In the genomic region with DNA sequence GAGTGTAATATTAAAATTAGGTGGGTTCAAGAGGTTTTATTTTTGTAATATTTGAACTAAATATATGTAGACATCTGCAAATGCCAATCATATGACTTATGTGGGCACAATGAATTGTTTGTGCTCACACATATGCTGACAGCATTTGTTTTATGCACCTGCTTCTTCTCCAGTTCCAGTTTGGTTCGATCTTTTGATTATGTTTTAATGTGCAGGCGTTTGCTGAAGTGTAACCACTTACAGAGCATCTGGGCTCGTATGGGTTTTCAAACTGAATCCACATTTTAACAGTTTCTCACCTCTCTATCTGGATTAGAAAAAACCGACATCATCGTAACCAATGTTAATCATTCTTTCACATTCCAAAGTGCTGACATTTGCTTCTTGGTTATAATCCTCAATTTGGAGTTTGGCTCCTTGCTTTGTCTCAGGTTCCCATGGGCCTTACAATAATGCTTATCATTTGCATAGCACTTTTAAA, we compare ENCODE assay signal across 18 cellular contexts.
A peak's percentile ranks its signal among the peaks of the same experiment; 100 is the strongest.
DNase-seq lines count a peak whose midpoint lies in the region; ATAC-seq, FAIRE-seq and TF ChIP-seq lines count a peak whose summit lies in the region.
"Had no signal": no experiment of that assay in that cellular context is flagged by ENCODE, and none has a peak within 500 bp of the region (broad histone marks: within the 10 kb centered on the region; RNA-seq: fewer than 3 reads in every experiment).

No MANE protein-coding gene starts in this region.

- H3K79me2 ChIP-seq in GM23338 (replicated peaks; ENCODE audit: insufficient read depth) = no peaks in the 10 kb centered on the region

- in situ Hi-C loops in ACHN (cut with HindIII; ENCODE audit: low pct_ligation_motif_present, low pct_unique_long_range_greater_than_20kb, low sequenced_read_pairs) = no loop called here
- in situ Hi-C loops in brain microvascular endothelial cell (cut with HindIII; ENCODE audit: low pct_ligation_motif_present, low sequenced_read_pairs) = no loop called here

- no peak overlapping the region for H3K4me3 Mint-ChIP-seq in GM23338
- H3K4me3 Mint-ChIP-seq: activated naive CD8-positive, alpha-beta T cell; activated T-cell treated with anti-CD3 and anti-CD28 coated beads, Interleukin-2, amount 50 U/mL, for 24 hours; T-cell had no signal

- no peaks in the 10 kb centered on the region for H3F3A ChIP-seq in GM23338 (replicated peaks; ENCODE audit: low read depth)

- peaks cover 11% of the 10 kb centered on the region; the same call in 1 of the 2 replicates for H3K9me2 ChIP-seq in GM23338 (ENCODE audit: insufficient read depth)

- TF ChIP-seq CTCF in GM23338 (conservative IDR thresholded peaks at IDR 0.05; ENCODE audit: low read depth in 2 of 2) (no peak), bronchial epithelial cell (IDR thresholded peaks at IDR 0.05; ENCODE audit: insufficient read depth, low read length, severe bottlenecking) (no peak), brain microvascular endothelial cell (IDR thresholded peaks at IDR 0.05; ENCODE audit: low read depth, low read length, missing control alignments) (no peak)

- no peaks in the 10 kb centered on the region for H3K36me3 ChIP-seq in GM23338 (ENCODE audit: insufficient read depth)
- H3K36me3 ChIP-seq in bronchial epithelial cell (ENCODE audit: control insufficient read depth, insufficient read depth, low read length) = no peaks in the 10 kb centered on the region
- H3K36me3 ChIP-seq in small intestine (ENCODE audit: control insufficient read depth in 2 of 2, insufficient read depth in 2 of 2, low read length in 2 of 2) = no peaks in the 10 kb centered on the region
- H3K36me3 ChIP-seq in brain microvascular endothelial cell (replicated peaks) = no peaks in the 10 kb centered on the region
- H3K36me3 ChIP-seq: breast epithelium, pancreas had no signal

- 23 to 47% (median 46%) methylated on average over 5 of the region's 5 CpGs for WGBS in small intestine, 3 donors

- H3K36me3 Mint-ChIP-seq in GM23338 (ENCODE audit: low read depth) = no peaks in the 10 kb centered on the region; the same call in none of the 3 replicates
- H3K36me3 Mint-ChIP-seq: activated naive CD8-positive, alpha-beta T cell; T-cell had no signal

- H3K27me3 Mint-ChIP-seq in GM23338 (ENCODE audit: insufficient read depth, low read depth, poor library complexity) = peaks cover 4% of the 10 kb centered on the region

- DNase-seq in ACHN (peak; percentile 62), GM23338 (ENCODE audit: low spot score) (peak; percentile 4), NCI-H524 (lab: John Stamatoyannopoulos, UW) (peak; percentile 62 to 91), bronchial epithelial cell (ENCODE audit: low read depth) (peak; percentile 25), small intestine (no peak), brain microvascular endothelial cell (no peak)
- DNase-seq: activated CD4-positive, alpha-beta T cell treated with anti-CD3 and anti-CD28 coated beads, Interleukin-2, amount 50 U/mL, for 48 hours; activated T-cell treated with anti-CD3 and anti-CD28 coated beads, Interleukin-2, amount 50 U/mL, for 24 hours; NCI-H1048; pancreas; T-cell; testis had no signal

- H2AFZ ChIP-seq in GM23338 = no peak overlapping the region

- H3K4me1 ChIP-seq in GM23338 (ENCODE audit: insufficient read depth) (peaks cover 15% of the 10 kb centered on the region), small intestine (ENCODE audit: control insufficient read depth in 2 of 2, insufficient read depth in 1 of 2, low read depth in 1 of 2, low read length in 1 of 2) (no peaks in the 10 kb centered on the region)
- H3K4me1 ChIP-seq: breast epithelium, pancreas, testis had no signal

- H3K27ac ChIP-seq in GM23338 (ENCODE audit: low read depth) (no peak overlapping the region), small intestine (ENCODE audit: low read depth in 1 of 2, low read length in 1 of 2) (no peak overlapping the region), brain microvascular endothelial cell (no peak overlapping the region)
- H3K27ac ChIP-seq: breast epithelium, pancreas, testis, VCaP had no signal

- no peaks in the 10 kb centered on the region for H3K9me3 ChIP-seq in small intestine (ENCODE audit: control insufficient read depth, low read depth)
- H3K9me3 ChIP-seq: pancreas, testis had no signal

- peaks cover 2% of the 10 kb centered on the region; the same call in 2 of the 3 replicates for H3K9me3 Mint-ChIP-seq in GM23338
- H3K9me3 Mint-ChIP-seq: activated T-cell treated with anti-CD3 and anti-CD28 coated beads, Interleukin-2, amount 50 U/mL, for 24 hours; T-cell had no signal

- no peak overlapping the region for H3K4me2 ChIP-seq in GM23338

- peaks cover 18% of the 10 kb centered on the region for H3K4me1 Mint-ChIP-seq in GM23338

- no peaks in the 10 kb centered on the region for H4K20me1 ChIP-seq in GM23338 (replicated peaks; ENCODE audit: insufficient read depth)

- H3K27ac Mint-ChIP-seq in GM23338 = no peak overlapping the region
- H3K27ac Mint-ChIP-seq: activated naive CD8-positive, alpha-beta T cell; activated T-cell treated with anti-CD3 and anti-CD28 coated beads, Interleukin-2, amount 50 U/mL, for 24 hours; T-cell had no signal

- H3K4me3 ChIP-seq in GM23338 = no peak overlapping the region
- H3K4me3 ChIP-seq in bronchial epithelial cell (ENCODE audit: low read depth, low read length) = no peak overlapping the region
- no peak overlapping the region for H3K4me3 ChIP-seq in small intestine (ENCODE audit: low read depth in 1 of 2, low read length in 2 of 2)
- no peak overlapping the region for H3K4me3 ChIP-seq in brain microvascular endothelial cell (ENCODE audit: low read depth, low read length)
- H3K4me3 ChIP-seq: breast epithelium, pancreas, testis had no signal

- FAIRE-seq in bronchial epithelial cell (lab: Jason Lieb, UNC) (no peak), small intestine (lab: Jason Lieb, UNC) (no peak)
- FAIRE-seq: pancreas had no signal

- H3K27me3 ChIP-seq in GM23338 (ENCODE audit: insufficient read depth) (no peaks in the 10 kb centered on the region), bronchial epithelial cell (ENCODE audit: control insufficient read depth, insufficient read depth, low read length) (no peaks in the 10 kb centered on the region), small intestine (ENCODE audit: control insufficient read depth in 2 of 2, insufficient read depth in 2 of 2, low read length in 2 of 2) (no peaks in the 10 kb centered on the region), brain microvascular endothelial cell (replicated peaks) (no peaks in the 10 kb centered on the region)
- H3K27me3 ChIP-seq: breast epithelium, pancreas, testis had no signal

- ATAC-seq in GM23338 = no peak
- no peak for ATAC-seq in GM21786 (IDR thresholded peaks at IDR 0.05; ENCODE audit: unreplicated experiment)
- ATAC-seq in HG03521 (IDR thresholded peaks at IDR 0.05; ENCODE audit: unreplicated experiment) = no peak
- ATAC-seq: esophagus mucosa, pancreas, T-cell had no signal

TF ChIP-seq in GM23338, 12 proteins besides CTCF, POLR2A, EP300 and RAD21:
- no peak for TF ChIP-seq NANOG (IDR thresholded peaks at IDR 0.05; ENCODE audit: borderline replicate concordance)
- TF ChIP-seq, protein P1, sequence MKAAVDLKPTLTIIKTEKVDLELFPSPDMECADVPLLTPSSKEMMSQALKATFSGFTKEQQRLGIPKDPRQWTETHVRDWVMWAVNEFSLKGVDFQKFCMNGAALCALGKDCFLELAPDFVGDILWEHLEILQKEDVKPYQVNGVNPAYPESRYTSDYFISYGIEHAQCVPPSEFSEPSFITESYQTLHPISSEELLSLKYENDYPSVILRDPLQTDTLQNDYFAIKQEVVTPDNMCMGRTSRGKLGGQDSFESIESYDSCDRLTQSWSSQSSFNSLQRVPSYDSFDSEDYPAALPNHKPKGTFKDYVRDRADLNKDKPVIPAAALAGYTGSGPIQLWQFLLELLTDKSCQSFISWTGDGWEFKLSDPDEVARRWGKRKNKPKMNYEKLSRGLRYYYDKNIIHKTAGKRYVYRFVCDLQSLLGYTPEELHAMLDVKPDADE (IDR thresholded peaks at IDR 0.05) = no peak
- no peak for TF ChIP-seq ZNF114 (CRISPR knock-in tag; IDR thresholded peaks at IDR 0.05)
- no peak for TF ChIP-seq JUNB (IDR thresholded peaks at IDR 0.05; ENCODE audit: unreplicated experiment)

Comparison
In these comparisons a context has a peak if more than half of its experiments do, and no peak if none do; other contexts are left out.
1. DNase-seq: peak in ACHN (single experiment), GM23338 (single experiment), NCI-H524 (2 of 2) and bronchial epithelial cell (single experiment); none in small intestine (single experiment) and brain microvascular endothelial cell (single experiment).